ENCODE assay signal across 28 cellular contexts in genomic region chr3:75321060-75321459, GRCh38.
"Had no signal": no experiment of that assay in that cellular context is flagged by ENCODE, and none has a peak within 500 bp of the region (broad histone marks: within the 10 kb centered on the region; RNA-seq: fewer than 3 reads in every experiment).

No MANE protein-coding gene starts in this region.

- H3K27ac Mint-ChIP-seq: natural killer cell treated with Interleukin-12 subunit alpha and Interleukin-12 subunit beta and Interleukin-15 and Interleukin-18, amount 100 ng/mL, for 72 hours; nephron progenitor cell; stimulated activated effector memory CD8-positive, alpha-beta T cell treated with anti-CD3 and anti-CD28 coated beads, Interleukin-12 subunit alpha, Interleukin-12 subunit beta, amount 100 ng/mL, for 72 hours; stimulated activated naive B cell treated with anti-CD40 and anti-IgM and Interleukin-4, amounts not matched to agents 10 μg/mL and 1 μg/mL and 100 μg/mL, for 72 hours; stimulated activated naive CD8-positive, alpha-beta T cell treated with anti-CD3 and anti-CD28 coated beads, Interleukin-15, Interleukin-2, amounts not matched to agents 100 ng/mL and 50 ng/mL, for 24 hours had no signal

- H3K27me3 ChIP-seq: neutrophil, pancreas, right atrium auricular region, right lobe of liver, sigmoid colon, stomach, thyroid gland, tibial nerve, upper lobe of left lung, vagina had no signal

- H3K27ac ChIP-seq: neutrophil, pancreas, prostate gland, right atrium auricular region, right lobe of liver, sigmoid colon, stomach, thoracic aorta, thyroid gland, tibial nerve, upper lobe of left lung, vagina had no signal

- H3K4me1 Mint-ChIP-seq: neural crest cell; stimulated activated effector memory CD8-positive, alpha-beta T cell treated with anti-CD3 and anti-CD28 coated beads, Interleukin-12 subunit alpha, Interleukin-12 subunit beta, amount 100 ng/mL, for 72 hours; stimulated activated naive B cell treated with anti-CD40 and anti-IgM and Interleukin-4, amounts not matched to agents 10 μg/mL and 1 μg/mL and 100 μg/mL, for 72 hours had no signal

- H3K9me3 Mint-ChIP-seq: natural killer cell treated with Interleukin-12 subunit alpha and Interleukin-12 subunit beta and Interleukin-15 and Interleukin-18, amount 100 ng/mL, for 72 hours; nephron progenitor cell; neural crest cell; stimulated activated effector memory CD8-positive, alpha-beta T cell treated with anti-CD3 and anti-CD28 coated beads, Interleukin-12 subunit alpha, Interleukin-12 subunit beta, amount 100 ng/mL, for 72 hours; stimulated activated naive B cell treated with anti-CD40 and anti-IgM and Interleukin-4, amounts not matched to agents 10 μg/mL and 1 μg/mL and 100 μg/mL, for 72 hours; stimulated activated naive CD8-positive, alpha-beta T cell treated with anti-CD3 and anti-CD28 coated beads, Interleukin-15, Interleukin-2, amounts not matched to agents 100 ng/mL and 50 ng/mL, for 24 hours had no signal

- H3K36me3 ChIP-seq: neutrophil, pancreas, prostate gland, right atrium auricular region, right lobe of liver, sigmoid colon, stomach, thoracic aorta, thyroid gland, tibial nerve, upper lobe of left lung, vagina had no signal

- H3K36me3 Mint-ChIP-seq: natural killer cell treated with Interleukin-12 subunit alpha and Interleukin-12 subunit beta and Interleukin-15 and Interleukin-18, amount 100 ng/mL, for 72 hours; stimulated activated effector memory CD8-positive, alpha-beta T cell treated with anti-CD3 and anti-CD28 coated beads, Interleukin-12 subunit alpha, Interleukin-12 subunit beta, amount 100 ng/mL, for 72 hours; stimulated activated naive B cell treated with anti-CD40 and anti-IgM and Interleukin-4, amounts not matched to agents 10 μg/mL and 1 μg/mL and 100 μg/mL, for 72 hours had no signal

- H3K4me3 Mint-ChIP-seq: natural killer cell treated with Interleukin-12 subunit alpha and Interleukin-12 subunit beta and Interleukin-15 and Interleukin-18, amount 100 ng/mL, for 72 hours; nephron progenitor cell; neural crest cell; stimulated activated effector memory CD8-positive, alpha-beta T cell treated with anti-CD3 and anti-CD28 coated beads, Interleukin-12 subunit alpha, Interleukin-12 subunit beta, amount 100 ng/mL, for 72 hours; stimulated activated naive B cell treated with anti-CD40 and anti-IgM and Interleukin-4, amounts not matched to agents 10 μg/mL and 1 μg/mL and 100 μg/mL, for 72 hours; stimulated activated naive CD8-positive, alpha-beta T cell treated with anti-CD3 and anti-CD28 coated beads, Interleukin-15, Interleukin-2, amounts not matched to agents 100 ng/mL and 50 ng/mL, for 24 hours had no signal

- H3K27me3 Mint-ChIP-seq: natural killer cell treated with Interleukin-12 subunit alpha and Interleukin-12 subunit beta and Interleukin-15 and Interleukin-18, amount 100 ng/mL, for 72 hours; stimulated activated naive B cell treated with anti-CD40 and anti-IgM and Interleukin-4, amounts not matched to agents 10 μg/mL and 1 μg/mL and 100 μg/mL, for 72 hours had no signal

- H3K4me3 ChIP-seq: pancreas, prostate gland, right atrium auricular region, right lobe of liver, sigmoid colon, stomach, thoracic aorta, thyroid gland, tibial nerve, upper lobe of left lung, vagina had no signal

- H3K4me1 ChIP-seq: prostate gland, right atrium auricular region, right lobe of liver, sigmoid colon, stomach, thyroid gland, tibial nerve, upper lobe of left lung, vagina had no signal

- DNase-seq: nephron progenitor cell; nucleus accumbens; pancreas; retina; right lobe of liver; sigmoid colon; small intestine; stimulated activated CD4-positive, alpha-beta T cell treated with anti-CD3 and anti-CD28 coated beads, Interleukin-15, amount 100 ng/mL, for 24 hours; stimulated activated CD4-positive, alpha-beta T cell treated with anti-CD3 and anti-CD28 coated beads, Interleukin-2, amount 100 ng/mL, for 24 hours; stimulated activated CD4-positive, alpha-beta T cell treated with anti-CD3 and anti-CD28 coated beads, Interleukin-2, amount 100 ng/mL, for 48 hours; stimulated activated CD4-positive, alpha-beta T cell treated with anti-CD3 and anti-CD28 coated beads, Interleukin-4, amount 100 ng/mL, for 24 hours; stimulated activated naive B cell treated with anti-CD40 and anti-IgM and Interleukin-4, amounts not matched to agents 10 μg/mL and 1 μg/mL and 100 μg/mL, for 72 hours; stimulated activated naive CD4-positive, alpha-beta T cell treated with Interleukin-2 at 50 U/mL for 16 hours; stomach; thyroid gland; trophoblast cell; upper lobe of left lung had no signal

- H3K9me3 ChIP-seq: neutrophil, pancreas, prostate gland, right atrium auricular region, right lobe of liver, sigmoid colon, stomach, thoracic aorta, thyroid gland, tibial nerve, upper lobe of left lung, vagina had no signal

- ATAC-seq: natural killer cell treated with Interleukin-12 subunit alpha and Interleukin-12 subunit beta and Interleukin-15 and Interleukin-18, amount 100 ng/mL, for 72 hours; pancreas; right lobe of liver; stimulated activated effector memory CD8-positive, alpha-beta T cell treated with anti-CD3 and anti-CD28 coated beads, Interleukin-12 subunit alpha, Interleukin-12 subunit beta, amount 100 ng/mL, for 72 hours; stimulated activated naive B cell treated with anti-CD40 and anti-IgM and Interleukin-4, amounts not matched to agents 10 μg/mL and 1 μg/mL and 100 μg/mL, for 72 hours had no signal

- FAIRE-seq: pancreas, small intestine, urothelium cell line had no signal
